In the genomic region with DNA sequence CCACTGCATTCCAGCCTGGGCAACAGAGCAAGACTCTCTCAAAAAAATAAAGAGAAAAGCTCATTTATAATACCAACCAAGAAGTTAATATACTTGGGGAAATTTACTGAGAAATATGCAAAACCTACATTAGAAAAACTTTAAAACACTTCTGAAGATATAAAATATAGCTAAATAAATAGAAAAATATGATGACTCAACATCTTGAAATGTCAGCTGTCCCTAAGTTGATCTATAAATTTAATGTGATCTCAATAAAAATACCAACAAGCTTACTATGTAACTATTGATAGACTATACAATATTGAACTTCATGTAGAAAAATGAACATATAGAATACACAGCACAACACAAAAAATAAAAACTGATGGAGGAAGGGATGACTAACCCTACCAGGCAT, we compare ENCODE assay signal across 28 cellular contexts.
"Had no signal": no experiment of that assay in that cellular context is flagged by ENCODE, and none has a peak within 500 bp of the region (broad histone marks: within the 10 kb centered on the region; RNA-seq: fewer than 3 reads in every experiment).

No MANE protein-coding gene starts in this region.

- FAIRE-seq: urothelium cell line had no signal

- H3K27me3 ChIP-seq: neural progenitor cell, ovary, spleen, stomach, thyroid gland, tibial nerve, upper lobe of left lung, vagina had no signal

- H3K4me1 ChIP-seq: neural progenitor cell, parathyroid adenoma, psoas muscle, spleen, stomach, thyroid gland, upper lobe of left lung, vagina had no signal

- DNase-seq: natural killer cell; occipital lobe; ovary; posterior cingulate gyrus; psoas muscle; right cardiac atrium; spleen; stimulated activated CD4-positive, alpha-beta T cell treated with anti-CD3 and anti-CD28 coated beads, Interleukin-12 subunit alpha, Interleukin-12 subunit beta, amount 100 ng/mL, for 4 hours; stimulated activated CD4-positive, alpha-beta T cell treated with anti-CD3 and anti-CD28 coated beads, Interleukin-1b, Interleukin-23, amount 100 ng/mL, for 48 hours; stimulated activated CD4-positive, alpha-beta T cell treated with anti-CD3 and anti-CD28 coated beads, Interleukin-4, amount 100 ng/mL, for 1 hour; stimulated activated CD4-positive, alpha-beta T cell treated with anti-CD3 and anti-CD28 coated beads, Interleukin-4, amount 100 ng/mL, for 4 hours; stimulated activated CD8-positive, alpha-beta memory T cell treated with anti-CD3 and anti-CD28 coated beads, Interleukin-4, amount 100 ng/mL, for 48 hours; stimulated activated naive CD4-positive, alpha-beta T cell; stimulated activated naive CD8-positive, alpha-beta T cell treated with anti-CD3 and anti-CD28 coated beads, Interleukin-15, Interleukin-2, amounts not matched to agents 100 U/mL and 50 U/mL, for 24 hours; stomach; thyroid gland; trophoblast cell; upper lobe of left lung had no signal

- H2AFZ ChIP-seq: neural progenitor cell, parathyroid adenoma had no signal

- ATAC-seq: natural killer cell; psoas muscle; right cardiac atrium; sciatic nerve; stimulated activated memory B cell treated with anti-CD40 and anti-IgM and Interleukin-4, amounts not matched to agents 10 μg/mL and 1 μg/mL and 100 μg/mL, for 72 hours; stimulated activated naive CD8-positive, alpha-beta T cell treated with anti-CD3 and anti-CD28 coated beads, Interleukin-15, Interleukin-2, amounts not matched to agents 100 U/mL and 50 U/mL, for 24 hours had no signal

- H3K27ac ChIP-seq: neural progenitor cell, ovary, parathyroid adenoma, psoas muscle, skin epidermis, spleen, stomach, thoracic aorta, thyroid gland, tibial nerve, upper lobe of left lung, vagina had no signal

- H3K4me2 ChIP-seq: neural progenitor cell, smooth muscle cell had no signal

- H3K79me2 ChIP-seq: parathyroid adenoma had no signal

- H3K9ac ChIP-seq: neural progenitor cell, parathyroid adenoma had no signal

- H3K4me3 ChIP-seq: neural progenitor cell, ovary, psoas muscle, skin epidermis, smooth muscle cell, spleen, stomach, thoracic aorta, thyroid gland, tibial nerve, upper lobe of left lung, vagina had no signal

- H3K9me3 ChIP-seq: ovary, psoas muscle, stomach, thoracic aorta, thyroid gland, upper lobe of left lung, vagina had no signal

- H3K36me3 ChIP-seq: neural progenitor cell, ovary, spleen, stomach, thoracic aorta, thyroid gland, tibial nerve, upper lobe of left lung, vagina had no signal
